Comparison of ENCODE assay signal across 10 cellular contexts in genomic region chr13:76019421-76020044, GRCh38.
DNase-seq lines count a peak whose midpoint lies in the region; FAIRE-seq and TF ChIP-seq lines count a peak whose summit lies in the region.
"Had no signal": no experiment of that assay in that cellular context is flagged by ENCODE, and none has a peak within 500 bp of the region (broad histone marks: within the 10 kb centered on the region; RNA-seq: fewer than 3 reads in every experiment).

No MANE protein-coding gene starts in this region.

- peaks cover 27% of the 10 kb centered on the region for H3K4me1 Mint-ChIP-seq in HFFc6 (ENCODE audit: low read depth)
- H3K4me1 Mint-ChIP-seq in CD4-positive, alpha-beta memory T cell = no peaks in the 10 kb centered on the region

- H3K27ac Mint-ChIP-seq in HFFc6 = no peak overlapping the region
- H3K27ac Mint-ChIP-seq in CD4-positive, alpha-beta memory T cell = no peak overlapping the region

- H3K4me3 Mint-ChIP-seq in HFFc6 = no peak overlapping the region
- no peak overlapping the region for H3K4me3 Mint-ChIP-seq in CD4-positive, alpha-beta memory T cell

- H3K9me3 ChIP-seq in keratinocyte (ENCODE audit: control insufficient read depth, low read depth, low read length) = no peaks in the 10 kb centered on the region
- H3K9me3 ChIP-seq in CD4-positive, alpha-beta memory T cell (ENCODE audit: control insufficient read depth in 1 of 2, low read length in 2 of 2) = no peaks in the 10 kb centered on the region
- no peaks in the 10 kb centered on the region for H3K9me3 ChIP-seq in effector memory CD4-positive, alpha-beta T cell (ENCODE audit: control insufficient read depth, low read length)
- H3K9me3 ChIP-seq in thyroid gland = no peaks in the 10 kb centered on the region
- H3K9me3 ChIP-seq: psoas muscle had no signal

- dilution Hi-C loops in keratinocyte (cut with MboI; ENCODE audit: extremely low pct_ligation_motif_present, low sequenced_read_pairs) = no loop called here

- H3K36me3 Mint-ChIP-seq in HFFc6 (ENCODE audit: low read depth) = peaks cover 5% of the 10 kb centered on the region; the same call in 1 of the 2 replicates
- H3K36me3 Mint-ChIP-seq in CD4-positive, alpha-beta memory T cell = no peaks in the 10 kb centered on the region

- peak overlapping the region; percentile 47 for H3K27ac ChIP-seq in angular gyrus (ENCODE audit: low read depth, low read length)
- H3K27ac ChIP-seq in keratinocyte (ENCODE audit: control insufficient read depth, insufficient read depth, low read length) = no peak overlapping the region
- H3K27ac ChIP-seq in CD4-positive, alpha-beta memory T cell (ENCODE audit: low read depth, low read length) = no peak overlapping the region
- H3K27ac ChIP-seq in effector memory CD4-positive, alpha-beta T cell (ENCODE audit: insufficient read depth, low read length, poor library complexity, severe bottlenecking) = no peak overlapping the region
- H3K27ac ChIP-seq in thyroid gland = no peak overlapping the region
- H3K27ac ChIP-seq: psoas muscle had no signal

- CTCF ChIA-PET in CD4-positive, alpha-beta memory T cell (lab: Charles Lee; ENCODE audit: partially characterized antibody) = no interaction called here

- no peaks in the 10 kb centered on the region for H3K27me3 Mint-ChIP-seq in HFFc6 (ENCODE audit: insufficient read depth)
- no peaks in the 10 kb centered on the region for H3K27me3 Mint-ChIP-seq in CD4-positive, alpha-beta memory T cell

- DNase-seq in C1 segment of cervical spinal cord (lab: John Stamatoyannopoulos, UW) (peak in 11 of 14 donors; percentile 7 to 81 (median 55)), HFFc6 (peak; percentile 22), keratinocyte (ENCODE audit: low read depth, low spot score) (no peak), DMS114 treated with DMSO at 0.1 percent for 48 hours (lab: John Stamatoyannopoulos, UW; ENCODE audit: unreplicated experiment) (no peak), thyroid gland (no peak)
- DNase-seq in CD4-positive, alpha-beta memory T cell = no peak
- DNase-seq in effector memory CD4-positive, alpha-beta T cell = no peak
- DNase-seq: NCI-H1694, psoas muscle had no signal

- no peak for TF ChIP-seq POLR2A in thyroid gland (IDR thresholded peaks at IDR 0.05)

- no peak overlapping the region for H3K4me3 ChIP-seq in keratinocyte (ENCODE audit: control insufficient read depth in 2 of 3, extremely low read depth in 1 of 3, insufficient read depth in 2 of 3, low read depth in 1 of 3, low read length in 3 of 3)
- no peak overlapping the region for H3K4me3 ChIP-seq in CD4-positive, alpha-beta memory T cell (ENCODE audit: low read length in 2 of 2)
- H3K4me3 ChIP-seq in effector memory CD4-positive, alpha-beta T cell (ENCODE audit: insufficient read depth, low read depth, low read length, poor library complexity, severe bottlenecking) = no peak overlapping the region
- no peak overlapping the region for H3K4me3 ChIP-seq in thyroid gland (replicated peaks in 1 of 3)
- H3K4me3 ChIP-seq: psoas muscle had no signal

- no peaks in the 10 kb centered on the region for H3K9me1 ChIP-seq in keratinocyte (ENCODE audit: control insufficient read depth, extremely low read depth, insufficient read depth, low read length)

- H3K4me1 ChIP-seq in keratinocyte (ENCODE audit: control insufficient read depth, extremely low read depth, insufficient read depth, low read length) (peaks cover 10% of the 10 kb centered on the region), thyroid gland (peaks cover 0 to 1% of the 10 kb centered on the region in 2 donors)
- no peaks in the 10 kb centered on the region for H3K4me1 ChIP-seq in CD4-positive, alpha-beta memory T cell (ENCODE audit: insufficient read depth, low read length)
- no peaks in the 10 kb centered on the region for H3K4me1 ChIP-seq in effector memory CD4-positive, alpha-beta T cell (ENCODE audit: control insufficient read depth, insufficient read depth, low read length, poor library complexity, severe bottlenecking)
- H3K4me1 ChIP-seq: psoas muscle had no signal

- no peak for FAIRE-seq in keratinocyte (lab: Jason Lieb, UNC)

- POLR2A ChIA-PET in CD4-positive, alpha-beta memory T cell (lab: Charles Lee; ENCODE audit: partially characterized antibody) = no interaction called here

- H3K9ac ChIP-seq in keratinocyte (ENCODE audit: control insufficient read depth, extremely low read depth, insufficient read depth, low read length) = no peak overlapping the region

- H4K20me1 ChIP-seq in keratinocyte (ENCODE audit: control insufficient read depth, extremely low read depth, insufficient read depth, low read length) = no peaks in the 10 kb centered on the region

- H3K9me3 Mint-ChIP-seq in HFFc6 = peaks cover 5% of the 10 kb centered on the region; the same call in 1 of the 2 replicates
- H3K9me3 Mint-ChIP-seq in CD4-positive, alpha-beta memory T cell = no peaks in the 10 kb centered on the region

- no peak overlapping the region for H3K4me2 ChIP-seq in keratinocyte (ENCODE audit: control insufficient read depth, extremely low read depth, insufficient read depth, low read depth, low read length)

- 80 to 81% methylated on average over 21 of the region's 21 CpGs for WGBS in thyroid gland, 2 donors

- TF ChIP-seq CTCF in HFFc6 (IDR thresholded peaks at IDR 0.05) (peak; percentile 65), keratinocyte (optimal IDR thresholded peaks at IDR 0.05 in 1 of 3, IDR thresholded peaks at IDR 0.05 in 1 of 3, conservative IDR thresholded peaks at IDR 0.05 in 1 of 3; ENCODE audit: extremely low read depth in 1 of 3, insufficient read depth in 2 of 3, low read length in 3 of 3) (peak in 2 of 3 experiments; percentile 47 to 59), thyroid gland (IDR thresholded peaks at IDR 0.05) (no peak)

- H3K27me3 ChIP-seq in keratinocyte (ENCODE audit: control insufficient read depth, extremely low read depth, insufficient read depth, low read length) (no peaks in the 10 kb centered on the region), thyroid gland (no peaks in the 10 kb centered on the region)
- no peaks in the 10 kb centered on the region for H3K27me3 ChIP-seq in CD4-positive, alpha-beta memory T cell (ENCODE audit: insufficient read depth, low read length)
- no peaks in the 10 kb centered on the region for H3K27me3 ChIP-seq in effector memory CD4-positive, alpha-beta T cell (replicated peaks; ENCODE audit: control insufficient read depth, insufficient read depth, low read length, poor library complexity, severe bottlenecking)

- intact Hi-C loops in CD4-positive, alpha-beta memory T cell (cut with micrococcal nuclease) = no loop called here
- intact Hi-C loops in thyroid gland (cut with DNase I) = loop anchor here (10.0 kb wide), 1 partner anchor 135 kb away; no protein-coding TSS in a partner anchor

- H3K36me3 ChIP-seq in keratinocyte (ENCODE audit: control insufficient read depth in 2 of 2, extremely low read depth in 1 of 2, insufficient read depth in 2 of 2, low read length in 2 of 2) (no peaks in the 10 kb centered on the region), thyroid gland (no peaks in the 10 kb centered on the region)
- H3K36me3 ChIP-seq in CD4-positive, alpha-beta memory T cell (ENCODE audit: insufficient read depth, low read length) = no peaks in the 10 kb centered on the region
- H3K36me3 ChIP-seq in effector memory CD4-positive, alpha-beta T cell (ENCODE audit: control insufficient read depth, insufficient read depth, low read length) = no peaks in the 10 kb centered on the region

- H3K79me2 ChIP-seq in keratinocyte (ENCODE audit: control insufficient read depth, insufficient read depth, low read length) = no peaks in the 10 kb centered on the region

- no peak overlapping the region for H2AFZ ChIP-seq in keratinocyte (ENCODE audit: control insufficient read depth, low read length)

Comparison
In these comparisons a context has a peak if more than half of its experiments do, and no peak if none do; other contexts are left out.
1. DNase-seq: peak in C1 segment of cervical spinal cord (11 of 14) and HFFc6 (single experiment); none in keratinocyte (single experiment), CD4-positive, alpha-beta memory T cell (0 of 5), effector memory CD4-positive, alpha-beta T cell (0 of 3), DMS114 treated with DMSO at 0.1 percent for 48 hours (single experiment) and thyroid gland (0 of 2).
2. CTCF ChIP-seq: peak in HFFc6 (single experiment) and keratinocyte (2 of 3); none in thyroid gland (0 of 6).